ENCODE assay signal across 12 cellular contexts in genomic region chr10:35040761-35041501, GRCh38. TPM values are rescaled to one million over a fixed set of nuclear protein-coding genes. Genes with fewer than 3 reads are reported as not detected.
A peak's percentile ranks its signal among the peaks of the same experiment; 100 is the strongest.
DNase-seq lines count a peak whose midpoint lies in the region; ATAC-seq and TF ChIP-seq lines count a peak whose summit lies in the region.
"Had no signal": no experiment of that assay in that cellular context is flagged by ENCODE, and none has a peak within 500 bp of the region (broad histone marks: within the 10 kb centered on the region; RNA-seq: fewer than 3 reads in every experiment).

No MANE protein-coding gene starts in this region.

- peaks cover 2% of the 10 kb centered on the region for H3K79me2 ChIP-seq in osteoblast (ENCODE audit: insufficient read depth, low read length)

- H3K4me1 ChIP-seq in esophagus (ENCODE audit: control insufficient read depth in 2 of 2, insufficient read depth in 2 of 2, low read length in 1 of 2) (peaks cover 0 to 2% of the 10 kb centered on the region in 2 donors), osteoblast (ENCODE audit: insufficient read depth, low read length) (peaks cover 26% of the 10 kb centered on the region)

- H3K27ac ChIP-seq in esophagus (ENCODE audit: low read depth in 2 of 2, low read length in 1 of 2) (peak overlapping the region; percentile 42 to 77), osteoblast (ENCODE audit: low read depth, low read length) (peak overlapping the region; percentile 44)

- no peaks in the 10 kb centered on the region for H3K27me3 ChIP-seq in esophagus (ENCODE audit: control insufficient read depth in 1 of 2, insufficient read depth in 2 of 2, low read length in 2 of 2)
- H3K27me3 ChIP-seq in osteoblast (ENCODE audit: insufficient read depth, low read length) = no peaks in the 10 kb centered on the region

- no peak for ATAC-seq in HG03097 (IDR thresholded peaks at IDR 0.05; ENCODE audit: low FRiP score, unreplicated experiment)
- ATAC-seq in GM21737 (IDR thresholded peaks at IDR 0.05; ENCODE audit: unreplicated experiment) = no peak

- H3K9me3 ChIP-seq in esophagus (ENCODE audit: control insufficient read depth in 2 of 2, insufficient read depth in 1 of 2, low read depth in 1 of 2, low read length in 1 of 2) (no peaks in the 10 kb centered on the region), osteoblast (ENCODE audit: low read depth, low read length) (no peaks in the 10 kb centered on the region)

- no peaks in the 10 kb centered on the region for H4K20me1 ChIP-seq in osteoblast (ENCODE audit: insufficient read depth, low read length)

- no peak overlapping the region for H2AFZ ChIP-seq in osteoblast (ENCODE audit: low read length)

- peaks cover 0 to 8% of the 10 kb centered on the region in 2 donors for H3K36me3 ChIP-seq in esophagus (ENCODE audit: control insufficient read depth in 2 of 2, insufficient read depth in 2 of 2, low read length in 1 of 2)
- H3K36me3 ChIP-seq in osteoblast (ENCODE audit: insufficient read depth, low read length) = peaks cover 24% of the 10 kb centered on the region

- 64 to 78% methylated on average over 6 of the region's 6 CpGs for WGBS in esophagus, 2 donors

- no peak overlapping the region for H3K4me3 ChIP-seq in esophagus (ENCODE audit: low read depth in 1 of 2, low read length in 2 of 2)
- H3K4me3 ChIP-seq in osteoblast (ENCODE audit: insufficient read depth, low read length) = no peak overlapping the region

- H3K4me2 ChIP-seq in osteoblast (ENCODE audit: insufficient read depth, low read length) = peak overlapping the region; percentile 26

- no peak for TF ChIP-seq CTCF in osteoblast (IDR thresholded peaks at IDR 0.05; ENCODE audit: extremely low read depth, low read depth, low read length)

- DNase-seq in GM03348 (ENCODE audit: low spot score) = peak; percentile 48
- DNase-seq in RPMI7951 (ENCODE audit: low read depth) = peak; percentile 92
- peak; percentile 56 for DNase-seq in osteoblast (ENCODE audit: insufficient read length, low spot score, missing footprints)
- DNase-seq in SIG-M5 (lab: John Stamatoyannopoulos, UW) = no peak
- no peak for DNase-seq in SHP77 treated with DMSO at 0.1 percent for 48 hours (lab: John Stamatoyannopoulos, UW)
- DNase-seq: activated CD4-positive, alpha-beta T cell treated with anti-CD3 and anti-CD28 coated beads, Interleukin-2, amount 50 U/mL, for 4 hours; kidney glomerular epithelial cell; NCI-H1048; stimulated activated naive CD4-positive, alpha-beta T cell treated with Interleukin-2 at 50 U/mL for 16 hours had no signal

RNA-seq across cellular contexts. Expression of gene CUL2, which starts 49.2 kb away (rescaled TPM):
- 48.9 and 51.9 TPM in 2 replicates for total RNA-seq in RPMI7951 (2014; rRNA removed; shearing (Covaris generic))
- 10 to 100 TPM in 1 of 2 donors, 1 to 10 TPM in 1; 5.3 to 11.3 TPM for polyA plus RNA-seq in esophagus
- 29.0 and 32.7 TPM in 2 replicates for total RNA-seq in osteoblast

Comparison
In these comparisons a context has a peak if more than half of its experiments do, and no peak if none do; other contexts are left out.
1. DNase-seq: peak in GM03348 (single experiment), RPMI7951 (single experiment) and osteoblast (single experiment); none in SIG-M5 (single experiment) and SHP77 treated with DMSO at 0.1 percent for 48 hours (single experiment).